In genomic region chr2:8334866-8335325, GRCh38 we compare ENCODE assay signal across 1 cellular context.
TF ChIP-seq lines count a peak whose summit lies in the region.

No MANE protein-coding gene starts in this region.

TF ChIP-seq in GM12878, 131 proteins besides CTCF, POLR2A, EP300 and RAD21:
- TF ChIP-seq MEF2A (IDR thresholded peaks at IDR 0.05; ENCODE audit: insufficient read depth, low read depth, low read length) (no peak), CBFB (IDR thresholded peaks at IDR 0.05; ENCODE audit: low read depth) (no peak), MTA3 (IDR thresholded peaks at IDR 0.05; ENCODE audit: borderline replicate concordance, low read length) (no peak), ZNF592 (IDR thresholded peaks at IDR 0.05) (no peak), CBX5 (IDR thresholded peaks at IDR 0.05; ENCODE audit: low read depth) (no peak), ATF2 (IDR thresholded peaks at IDR 0.05; ENCODE audit: low read length) (no peak), FOXK2 (IDR thresholded peaks at IDR 0.05) (no peak), NR2C1 (IDR thresholded peaks at IDR 0.05) (no peak), NKRF (conservative IDR thresholded peaks at IDR 0.05) (no peak), NFXL1 (IDR thresholded peaks at IDR 0.05; ENCODE audit: borderline replicate concordance) (no peak), SMC3 (IDR thresholded peaks at IDR 0.05; ENCODE audit: borderline replicate concordance, low read length) (no peak), SUZ12 (IDR thresholded peaks at IDR 0.05; ENCODE audit: unreplicated experiment) (no peak), CEBPB (IDR thresholded peaks at IDR 0.05; ENCODE audit: borderline replicate concordance in 1 of 2, low read depth in 2 of 2, low read length in 2 of 2) (no peak), SIN3A (IDR thresholded peaks at IDR 0.05; ENCODE audit: low read depth, low read length) (no peak), NR2C2 (IDR thresholded peaks at IDR 0.05; ENCODE audit: borderline replicate concordance, control insufficient read depth, insufficient read length, low read depth) (no peak), IRF3 (IDR thresholded peaks at IDR 0.05) (no peak), ZBED1 (IDR thresholded peaks at IDR 0.05; ENCODE audit: borderline replicate concordance) (no peak), ESRRA (IDR thresholded peaks at IDR 0.05; ENCODE audit: low read length) (no peak), USF1 (IDR thresholded peaks at IDR 0.05; ENCODE audit: borderline replicate concordance, extremely low read length, insufficient read depth, low read depth, low read length) (no peak)
TF ChIP-seq in GM12878: peak in this region for 0.
